In the genomic region with DNA sequence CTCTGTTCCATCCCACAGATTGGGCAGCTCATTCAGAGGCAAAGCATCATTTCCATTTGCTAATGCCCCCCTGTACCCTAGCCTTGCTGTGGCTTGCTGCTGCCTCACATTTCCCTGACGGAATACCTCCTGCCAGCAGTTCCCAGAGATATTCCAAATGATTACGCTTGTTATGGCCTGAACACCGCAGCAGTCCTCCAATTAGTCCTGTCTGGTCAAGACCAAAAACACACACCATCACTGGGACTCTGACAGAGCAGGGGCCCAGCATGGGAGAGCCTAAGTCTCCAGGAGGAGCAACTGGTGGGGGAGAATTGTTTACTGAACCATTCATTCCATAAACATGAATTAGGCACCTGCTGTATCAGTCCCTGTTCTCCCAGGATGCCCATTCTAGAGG, we compare ENCODE assay signal across 21 cellular contexts. TPM values are rescaled to one million over a fixed set of nuclear protein-coding genes. Genes with fewer than 3 reads are reported as not detected.
"Had no signal": no experiment of that assay in that cellular context is flagged by ENCODE, and none has a peak within 500 bp of the region (broad histone marks: within the 10 kb centered on the region; RNA-seq: fewer than 3 reads in every experiment).

No MANE protein-coding gene starts in this region.

- H3K27ac ChIP-seq: HL-60, KMS-11, SJCRH30, SK-N-MC had no signal

- H3K4me1 Mint-ChIP-seq: IgD-negative memory B cell had no signal

- H3K4me3 ChIP-seq: K562, SJCRH30, SK-N-MC had no signal

- H3K4me2 ChIP-seq: KMS-11 had no signal

- H3K27ac Mint-ChIP-seq: IgD-negative memory B cell had no signal

- H3K36me3 Mint-ChIP-seq: IgD-negative memory B cell had no signal

- DNase-seq: MV-4-11, NCI-H1048, NCI-H1105, NCI-H1436 treated with DMSO at 0.1 percent for 48 hours, NCI-H187, NCI-H2029, NCI-H2081 treated with DMSO at 0.1 percent for 48 hours, NCI-H2171, NCI-H226, NCI-H446, NCI-H510A, NCI-H524 treated with DMSO at 0.1 percent for 48 hours, NCI-H774, RPMI8226, SHP77, SJCRH30 had no signal

- H3K9me3 Mint-ChIP-seq: IgD-negative memory B cell had no signal

- ATAC-seq: K562 had no signal

- H3K4me3 Mint-ChIP-seq: IgD-negative memory B cell had no signal

- H3K27me3 ChIP-seq: SJCRH30 had no signal

- H3K36me3 ChIP-seq: SJCRH30 had no signal

- H3K4me1 ChIP-seq: SJCRH30 had no signal

- H3K9me3 ChIP-seq: SJCRH30 had no signal

RNA-seq across cellular contexts. Expression of a gene that starts 6.1 kb away (rescaled TPM):
- polyA plus RNA-seq: IgD-negative memory B cell had no signal
